ENCODE assay signal across 1 cellular context in genomic region chr1:1005774-1006304, GRCh38.
TF ChIP-seq lines count a peak whose summit lies in the region.

No MANE protein-coding gene starts in this region.

TF ChIP-seq in A549, 52 proteins besides CTCF, POLR2A, EP300 and RAD21:
- TF ChIP-seq NFE2L2 (conservative IDR thresholded peaks at IDR 0.05; ENCODE audit: low read length) (no peak), CBX8 (IDR thresholded peaks at IDR 0.05) (no peak), KDM5A (IDR thresholded peaks at IDR 0.05) (no peak), HOXB5 (CRISPR knock-in tag; IDR thresholded peaks at IDR 0.05) (no peak), ZC3H11A (IDR thresholded peaks at IDR 0.05) (no peak), POLR2AphosphoS2 (conservative IDR thresholded peaks at IDR 0.05; ENCODE audit: low read length) (no peak), FOSB (CRISPR knock-in tag; IDR thresholded peaks at IDR 0.05) (no peak), SMC3 (IDR thresholded peaks at IDR 0.05) (no peak)
